Comparison of ENCODE assay signal across 1 cellular context in genomic region chr15:63519041-63519440, GRCh38.
TF ChIP-seq lines count a peak whose summit lies in the region.

No MANE protein-coding gene starts in this region.

TF ChIP-seq in A549, 52 proteins besides CTCF, POLR2A, EP300 and RAD21 (continued from another document):
- TF ChIP-seq BCL3 (IDR thresholded peaks at IDR 0.05), result no peak
- no peak for TF ChIP-seq SREBF2 (IDR thresholded peaks at IDR 0.05)
- no peak for TF ChIP-seq CBX8 (IDR thresholded peaks at IDR 0.05)
- TF ChIP-seq HES2 (IDR thresholded peaks at IDR 0.05), result no peak
- no peak for TF ChIP-seq NR3C1 (IDR thresholded peaks at IDR 0.05)
- no peak for TF ChIP-seq FOXS1 (CRISPR knock-in tag; IDR thresholded peaks at IDR 0.05)
- no peak for TF ChIP-seq REST (IDR thresholded peaks at IDR 0.05)
- no peak for TF ChIP-seq RCOR1 (IDR thresholded peaks at IDR 0.05; ENCODE audit: low read depth, low read length)
